In genomic region chr2:26481705-26482104, GRCh38 we compare ENCODE assay signal across 27 cellular contexts. TPM values are rescaled to one million over a fixed set of nuclear protein-coding genes. Genes with fewer than 3 reads are reported as not detected.
DNase-seq lines count a peak whose midpoint lies in the region; ATAC-seq, FAIRE-seq and TF ChIP-seq lines count a peak whose summit lies in the region.
"Had no signal": no experiment of that assay in that cellular context is flagged by ENCODE, and none has a peak within 500 bp of the region (broad histone marks: within the 10 kb centered on the region; RNA-seq: fewer than 3 reads in every experiment).

No MANE protein-coding gene starts in this region.

- no peak overlapping the region for H2AFZ ChIP-seq in HepG2 (ENCODE audit: low read length)
- H2AFZ ChIP-seq: GM23338 had no signal

- ATAC-seq in HepG2 (no peak), right lobe of liver (no peak), HG03432 (IDR thresholded peaks at IDR 0.05; ENCODE audit: unreplicated experiment) (no peak)
- ATAC-seq in stimulated activated effector memory CD8-positive, alpha-beta T cell treated with anti-CD3 and anti-CD28 coated beads, Interleukin-12 subunit alpha, Interleukin-12 subunit beta, amount 100 ng/mL, for 72 hours, result no peak
- ATAC-seq: GM23338, HCT116 had no signal

- peak; percentile 28 for FAIRE-seq in HepG2 (lab: Jason Lieb, UNC)
- FAIRE-seq: A204.1, GM12891, GM18507 had no signal

- in situ Hi-C loops in HepG2 (cut with HindIII; ENCODE audit: extremely low pct_ligation_motif_present, low pct_unique_long_range_greater_than_20kb), result no loop called here

- no peak overlapping the region for H3K9ac ChIP-seq in HepG2 (ENCODE audit: insufficient read depth, low read depth, low read length)
- H3K9ac ChIP-seq: BLaER1 treated with 17β-estradiol and CSF1 and Interleukin-3, amounts not matched to agents 10 nM and 100 nM had no signal

- peak overlapping the region in 3 of 5 experiments; percentile 43 to 64 (median 56) for H3K27ac Mint-ChIP-seq in brain
- H3K27ac Mint-ChIP-seq in nephron, result peak overlapping the region in 2 of 3 experiments; percentile 8 to 33
- H3K27ac Mint-ChIP-seq in stimulated activated effector memory CD8-positive, alpha-beta T cell treated with anti-CD3 and anti-CD28 coated beads, Interleukin-12 subunit alpha, Interleukin-12 subunit beta, amount 100 ng/mL, for 72 hours, result peak overlapping the region; percentile 37
- H3K27ac Mint-ChIP-seq: CD4-positive, alpha-beta T cell; GM23338; H9 had no signal

- H3K4me1 Mint-ChIP-seq in brain (peaks cover 33% of the 10 kb centered on the region), nephron (peaks cover 43% of the 10 kb centered on the region)
- H3K4me1 Mint-ChIP-seq in stimulated activated effector memory CD8-positive, alpha-beta T cell treated with anti-CD3 and anti-CD28 coated beads, Interleukin-12 subunit alpha, Interleukin-12 subunit beta, amount 100 ng/mL, for 72 hours, result peaks cover 11% of the 10 kb centered on the region

- H3K9me3 ChIP-seq in HepG2 (ENCODE audit: low read length) (no peaks in the 10 kb centered on the region), right lobe of liver (no peaks in the 10 kb centered on the region)
- H3K9me3 ChIP-seq: BE2C; BLaER1 treated with 17β-estradiol and CSF1 and Interleukin-3, amounts not matched to agents 10 nM and 100 nM had no signal

- H3K36me3 Mint-ChIP-seq in brain (no peaks in the 10 kb centered on the region), nephron (ENCODE audit: low read depth) (no peaks in the 10 kb centered on the region)
- H3K36me3 Mint-ChIP-seq in stimulated activated effector memory CD8-positive, alpha-beta T cell treated with anti-CD3 and anti-CD28 coated beads, Interleukin-12 subunit alpha, Interleukin-12 subunit beta, amount 100 ng/mL, for 72 hours, result no peaks in the 10 kb centered on the region
- H3K36me3 Mint-ChIP-seq: CD14-positive monocyte; CD8-positive, alpha-beta memory T cell had no signal

- H3K27ac ChIP-seq in HepG2 (ENCODE audit: extremely low read length, insufficient read depth, low read length) (no peak overlapping the region), right lobe of liver (no peak overlapping the region)
- H3K27ac ChIP-seq: 22Rv1; BLaER1 treated with 17β-estradiol and CSF1 and Interleukin-3, amounts not matched to agents 10 nM and 100 nM had no signal

- TF ChIP-seq POLR2A in HepG2 (IDR thresholded peaks at IDR 0.05; ENCODE audit: insufficient read depth in 1 of 2, low read depth in 2 of 2, low read length in 2 of 2), result no peak
- no peak for TF ChIP-seq POLR2A in right lobe of liver (IDR thresholded peaks at IDR 0.05)

- no peak for TF ChIP-seq RAD21 in HepG2 (CRISPR knock-in tag; IDR thresholded peaks at IDR 0.05)

- H3K9me3 Mint-ChIP-seq in brain, result peaks cover 0 to 5% (median 0%) of the 10 kb centered on the region in 5 experiments
- no peaks in the 10 kb centered on the region for H3K9me3 Mint-ChIP-seq in nephron
- no peaks in the 10 kb centered on the region for H3K9me3 Mint-ChIP-seq in stimulated activated effector memory CD8-positive, alpha-beta T cell treated with anti-CD3 and anti-CD28 coated beads, Interleukin-12 subunit alpha, Interleukin-12 subunit beta, amount 100 ng/mL, for 72 hours
- H3K9me3 Mint-ChIP-seq: CD4-positive, alpha-beta T cell; CD8-positive, alpha-beta memory T cell; GM23338; H9 had no signal

- H3K27me3 Mint-ChIP-seq in brain (peaks cover 3% of the 10 kb centered on the region), nephron (ENCODE audit: low read depth) (peaks cover 7% of the 10 kb centered on the region)
- H3K27me3 Mint-ChIP-seq: CD4-positive, alpha-beta T cell had no signal

- whole genome bisulfite sequencing in HepG2 (ENCODE audit: low lambda C conversion rate), result 54% methylated on average over 3 of the region's 3 CpGs
- 71% methylated on average over 3 of the region's 3 CpGs for WGBS in right lobe of liver (ENCODE audit: insufficient coverage, low coverage, low lambda C conversion rate, missing lambda C conversion rate)

- H3K27me3 ChIP-seq in HepG2 (ENCODE audit: control insufficient read depth in 1 of 2, insufficient read depth in 2 of 2, low read length in 2 of 2) (peaks cover 0 to 31% of the 10 kb centered on the region in 2 experiments; a peak in 3 of 5 replicates), right lobe of liver (no peaks in the 10 kb centered on the region)
- H3K27me3 ChIP-seq: BE2C; BLaER1 treated with 17β-estradiol and CSF1 and Interleukin-3, amounts not matched to agents 10 nM and 100 nM had no signal

- H3K4me3 Mint-ChIP-seq in brain (no peak overlapping the region), nephron (no peak overlapping the region)
- no peak overlapping the region for H3K4me3 Mint-ChIP-seq in stimulated activated effector memory CD8-positive, alpha-beta T cell treated with anti-CD3 and anti-CD28 coated beads, Interleukin-12 subunit alpha, Interleukin-12 subunit beta, amount 100 ng/mL, for 72 hours
- H3K4me3 Mint-ChIP-seq: CD14-positive monocyte; CD4-positive, alpha-beta T cell; CD8-positive, alpha-beta memory T cell; GM23338; H9 had no signal

- TF ChIP-seq CTCF in HepG2 (CRISPR knock-in tag; IDR thresholded peaks at IDR 0.05) (no peak), right lobe of liver (IDR thresholded peaks at IDR 0.05) (no peak), brain (conservative IDR thresholded peaks at IDR 0.05) (no peak), nephron (IDR thresholded peaks at IDR 0.05; ENCODE audit: unreplicated experiment in 3 of 3) (no peak)

- POLR2A ChIA-PET in HepG2 (lab: Yijun Ruan, JAX), result no interaction called here

- CTCF ChIA-PET in HepG2 (lab: Yijun Ruan, JAX; ENCODE audit: low intra/inter-chr PET ratio, low total read pairs), result no interaction called here

- H3K4me1 ChIP-seq in HepG2 (ENCODE audit: insufficient read depth, low read length) (peaks cover 40% of the 10 kb centered on the region), right lobe of liver (peaks cover 0 to 19% (median 7%) of the 10 kb centered on the region in 4 donors)

- H3K36me3 ChIP-seq in HepG2 (replicated peaks in 1 of 2; ENCODE audit: control insufficient read depth in 1 of 2, insufficient read depth in 2 of 2, low read length in 2 of 2), result no peaks in the 10 kb centered on the region
- H3K36me3 ChIP-seq in right lobe of liver, result no peaks in the 10 kb centered on the region
- H3K36me3 ChIP-seq: BE2C; BLaER1 treated with 17β-estradiol and CSF1 and Interleukin-3, amounts not matched to agents 10 nM and 100 nM had no signal

- H3K4me3 ChIP-seq in HepG2 (replicated peaks in 1 of 3; ENCODE audit: insufficient read depth in 1 of 3, low read depth in 2 of 3, low read length in 3 of 3) (no peak overlapping the region), right lobe of liver (no peak overlapping the region)
- H3K4me3 ChIP-seq: BLaER1 treated with 17β-estradiol and CSF1 and Interleukin-3, amounts not matched to agents 10 nM and 100 nM; GM23338 had no signal

- intact Hi-C loops in HepG2 (cut with micrococcal nuclease; ENCODE audit: unreplicated experiment), result no loop called here
- intact Hi-C loops in right lobe of liver (cut with DNase I), result no loop called here

- no TSS peak for BruUV-seq in HepG2 (replicated peaks; lab: Mats Ljungman, UMichigan)

- H3K79me2 ChIP-seq in HepG2 (ENCODE audit: insufficient read depth, low read length), result no peaks in the 10 kb centered on the region

- DNase-seq in HepG2 (ENCODE audit: low spot score) (no peak), right lobe of liver (no peak), NCI-H524 (lab: John Stamatoyannopoulos, UW) (no peak)
- no peak for DNase-seq in stimulated activated effector memory CD8-positive, alpha-beta T cell treated with anti-CD3 and anti-CD28 coated beads, Interleukin-12 subunit alpha, Interleukin-12 subunit beta, amount 100 ng/mL, for 72 hours (ENCODE audit: low spot score in 2 of 2)
- no peak for DNase-seq in activated CD8-positive, alpha-beta memory T cell treated with anti-CD3 and anti-CD28 coated beads, Interleukin-2, amount 50 U/mL, for 48 hours
- DNase-seq: BE2C; Calu3; CD4-positive, alpha-beta T cell; CD8-positive, alpha-beta memory T cell; DMS53; DMS79 treated with DMSO at 0.1 percent for 48 hours; GF-D8; H9 had no signal

- no peaks in the 10 kb centered on the region for H4K20me1 ChIP-seq in HepG2 (ENCODE audit: insufficient read depth, low read length)
- H4K20me1 ChIP-seq: BLaER1 treated with 17β-estradiol and CSF1 and Interleukin-3, amounts not matched to agents 10 nM and 100 nM had no signal

- H3K4me2 ChIP-seq in HepG2 (ENCODE audit: low read depth, low read length), result no peak overlapping the region
- H3K4me2 ChIP-seq: BLaER1 treated with 17β-estradiol and CSF1 and Interleukin-3, amounts not matched to agents 10 nM and 100 nM; GM23338 had no signal

- TF ChIP-seq EP300 in HepG2 (IDR thresholded peaks at IDR 0.05; ENCODE audit: low read depth in 2 of 2, low read length in 2 of 2), result no peak
- no peak for TF ChIP-seq EP300 in HepG2 (CRISPR knock-in tag; IDR thresholded peaks at IDR 0.05; ENCODE audit: borderline replicate concordance)

TF ChIP-seq in HepG2, 621 proteins besides CTCF, POLR2A, EP300 and RAD21 (continues in another document):
- TF ChIP-seq ARHGAP35 (CRISPR knock-in tag; IDR thresholded peaks at IDR 0.05; ENCODE audit: borderline replicate concordance), result no peak

RNA-seq across cellular contexts. Expression of gene OTOF, which starts 3.8 kb away (rescaled TPM):
- 0.04 TPM in 1 of 2 replicates, not detected in the other for total RNA-seq in HepG2 (2016; rRNA removed; fragmentation: Illumina TruSeq; extraction: Trizol)
- total RNA-seq in HepG2 (2016; cell fraction: cytosol; rRNA removed; fragmentation: Illumina TruSeq; extraction: Trizol; ENCODE audit: low read depth), result 0.09 TPM in 1 of 2 replicates, not detected in the other
- 0.04 TPM in 1 of 2 replicates, not detected in the other for total RNA-seq in HepG2 (2016; cell fraction: insoluble cytoplasmic fraction; rRNA removed; fragmentation: Illumina TruSeq; extraction: Trizol)
- total RNA-seq in HepG2 (2016; cell fraction: membrane; rRNA removed; fragmentation: Illumina TruSeq; extraction: Trizol), result 0.03 TPM in 1 of 2 replicates, not detected in the other
- total RNA-seq in HepG2 (2016; cell fraction: nucleus; rRNA removed; fragmentation: Illumina TruSeq; extraction: Trizol), result 0.06 TPM in 1 of 2 replicates, not detected in the other
- polyA plus RNA-seq in HepG2 (2011; rRNA removed), result not detected in 2 replicates
- 0.01 TPM in 2 replicates for polyA plus RNA-seq in HepG2 (2011; cell fraction: cytosol; rRNA removed)
- polyA plus RNA-seq in HepG2 (2011; cell fraction: nucleus; rRNA removed), result 0.12 and 0.26 TPM in 2 replicates
- 0.05 TPM in 1 of 2 replicates, not detected in the other for polyA plus RNA-seq in HepG2 (2012)
- polyA plus RNA-seq in HepG2 (2016; cell fraction: cytosol; fragmentation: Illumina TruSeq; extraction: Trizol; ENCODE audit: low read depth), result not detected in 2 replicates
- polyA plus RNA-seq in HepG2 (2016; cell fraction: insoluble cytoplasmic fraction; fragmentation: Illumina TruSeq; extraction: Trizol; ENCODE audit: low read depth), result 0.04 TPM in 1 of 2 replicates, not detected in the other
- not detected in 2 replicates for polyA plus RNA-seq in HepG2 (2016; cell fraction: membrane; fragmentation: Illumina TruSeq; extraction: Trizol; ENCODE audit: low read depth)
- polyA plus RNA-seq in HepG2 (2016; cell fraction: nucleus; fragmentation: Illumina TruSeq; extraction: Trizol; ENCODE audit: insufficient read depth, low read depth), result 0.33 TPM in 1 of 2 replicates, not detected in the other
- 0.02 TPM in 1 of 2 replicates, not detected in the other for polyA minus RNA-seq in HepG2 (2011; rRNA and poly(A)+ RNA removed; ENCODE audit: low replicate concordance)
- polyA minus RNA-seq in HepG2 (2011; cell fraction: cytosol; rRNA and poly(A)+ RNA removed), result not detected in 2 replicates
- polyA minus RNA-seq in HepG2 (2011; cell fraction: nucleus; rRNA and poly(A)+ RNA removed), result not detected in 2 replicates
- under 1 TPM in 2 of 6 experiments, not detected in 4; 0.06 to 0.12 TPM for total RNA-seq in right lobe of liver
- 0.17 TPM for polyA plus RNA-seq in brain (ENCODE audit: insufficient read depth, low read depth, low replicate concordance)
- total RNA-seq: Calu3, Daoy, H4 had no signal
- polyA plus RNA-seq: AG04450, CD14-positive monocyte had no signal
